In genomic region chr1:110726755-110727154, GRCh38 we compare ENCODE assay signal across 10 cellular contexts. TPM values are rescaled to one million over a fixed set of nuclear protein-coding genes. Genes with fewer than 3 reads are reported as not detected.
A peak's percentile ranks its signal among the peaks of the same experiment; 100 is the strongest.
DNase-seq lines count a peak whose midpoint lies in the region; ATAC-seq and TF ChIP-seq lines count a peak whose summit lies in the region.
"Had no signal": no experiment of that assay in that cellular context is flagged by ENCODE, and none has a peak within 500 bp of the region (broad histone marks: within the 10 kb centered on the region; RNA-seq: fewer than 3 reads in every experiment).

No MANE protein-coding gene starts in this region.

- no peak overlapping the region for H3K4me3 ChIP-seq in gastrocnemius medialis

- TF ChIP-seq POLR2A in gastrocnemius medialis (IDR thresholded peaks at IDR 0.05) = no peak

- intact Hi-C loops in gastrocnemius medialis (cut with DNase I; ENCODE audit: low total_unique reads) = no loop called here

- DNase-seq in germinal center (ENCODE audit: low spot score) (peak; percentile 70), GM03348 (ENCODE audit: low spot score) (no peak), NCI-H128 (lab: John Stamatoyannopoulos, UW; ENCODE audit: unreplicated experiment) (no peak), gastrocnemius medialis (no peak), NCI-H82 treated with DMSO at 0.1 percent for 48 hours (lab: John Stamatoyannopoulos, UW; ENCODE audit: unreplicated experiment) (no peak)
- DNase-seq: left colon, NCI-H2081 treated with DMSO at 0.1 percent for 48 hours had no signal

- no peaks in the 10 kb centered on the region for H3K27me3 ChIP-seq in gastrocnemius medialis

- no peak overlapping the region for H3K27ac ChIP-seq in gastrocnemius medialis

- TF ChIP-seq CTCF in gastrocnemius medialis (IDR thresholded peaks at IDR 0.05 in 4 of 5, conservative IDR thresholded peaks at IDR 0.05 in 1 of 5) = no peak

- no peaks in the 10 kb centered on the region for H3K9me3 ChIP-seq in gastrocnemius medialis

- no peaks in the 10 kb centered on the region for H3K4me1 ChIP-seq in gastrocnemius medialis

- ATAC-seq in GM18867 (IDR thresholded peaks at IDR 0.05; ENCODE audit: unreplicated experiment) = peak; percentile 88
- ATAC-seq in GM21529 (IDR thresholded peaks at IDR 0.05; ENCODE audit: unreplicated experiment) = peak; percentile 89
- ATAC-seq in HG03460 (IDR thresholded peaks at IDR 0.05; ENCODE audit: unreplicated experiment) = peak; percentile 86
- no peak for ATAC-seq in gastrocnemius medialis
- ATAC-seq: left colon had no signal

- in situ Hi-C loops in gastrocnemius medialis (cut with MboI; ENCODE audit: low sequenced_read_pairs in 4 of 4) = no loop called here

- no peaks in the 10 kb centered on the region for H3K36me3 ChIP-seq in gastrocnemius medialis

RNA-seq across cellular contexts. Expression of gene KCNA3, which starts 52.0 kb away (rescaled TPM):
- under 1 TPM in 2 of 4 donors, not detected in 2; 0.18 to 0.20 TPM for total RNA-seq in gastrocnemius medialis

Comparison
In these comparisons a context has a peak if more than half of its experiments do, and no peak if none do; other contexts are left out.
1. ATAC-seq: peak in GM18867 (single experiment), GM21529 (single experiment) and HG03460 (single experiment); none in gastrocnemius medialis (0 of 2).